Comparison of ENCODE assay signal across 11 cellular contexts in genomic region chr13:28161370-28161769, GRCh38. TPM values are rescaled to one million over a fixed set of nuclear protein-coding genes. Genes with fewer than 3 reads are reported as not detected.
DNase-seq lines count a peak whose midpoint lies in the region; ATAC-seq and TF ChIP-seq lines count a peak whose summit lies in the region.
"Had no signal": no experiment of that assay in that cellular context is flagged by ENCODE, and none has a peak within 500 bp of the region (broad histone marks: within the 10 kb centered on the region; RNA-seq: fewer than 3 reads in every experiment).

No MANE protein-coding gene starts in this region.

- 40 to 44% methylated on average over 1 of the region's 1 CpG for WGBS in GM23248 (ENCODE audit: low coverage in 1 of 2, low lambda C conversion rate in 2 of 2, missing lambda C conversion rate in 2 of 2), 2 experiments

- no peak overlapping the region for H2AFZ ChIP-seq in GM23248

- H3K9me3 Mint-ChIP-seq in nephron progenitor cell = peaks cover 33% of the 10 kb centered on the region

- H3K27ac ChIP-seq in GM23248 = no peak overlapping the region
- H3K27ac ChIP-seq: heart left ventricle had no signal

- no peak overlapping the region for H3K4me3 Mint-ChIP-seq in nephron progenitor cell

- H3K27me3 ChIP-seq in GM23248 (replicated peaks; ENCODE audit: insufficient read depth) (no peaks in the 10 kb centered on the region), NT2/D1 (ENCODE audit: insufficient read depth, insufficient read length) (no peaks in the 10 kb centered on the region)
- H3K27me3 ChIP-seq: heart left ventricle had no signal

- H3K27ac Mint-ChIP-seq in nephron progenitor cell = peak overlapping the region; percentile 2

- ATAC-seq in esophagus mucosa (peak; percentile 89), GM19023 (IDR thresholded peaks at IDR 0.05; ENCODE audit: unreplicated experiment) (no peak)
- ATAC-seq in activated CD4-positive, CD25-positive, alpha-beta regulatory T cell treated with anti-CD3 and anti-CD28 coated beads, Interleukin-2, amount 50 U/mL, for 24 hours = no peak

- H3K4me1 ChIP-seq in GM23248 (ENCODE audit: insufficient read depth) (peaks cover 10% of the 10 kb centered on the region; the same call in 1 of the 2 replicates), NT2/D1 (ENCODE audit: insufficient read depth, insufficient read length) (peaks cover 2% of the 10 kb centered on the region)

- H3F3A ChIP-seq in GM23248 (ENCODE audit: insufficient read depth) = no peaks in the 10 kb centered on the region

- peak; percentile 41 for DNase-seq in GM23248
- DNase-seq in NT2/D1 (ENCODE audit: low read depth, low spot score) = peak; percentile 64
- no peak for DNase-seq in nephron progenitor cell
- no peak for DNase-seq in NCI-H345 (lab: John Stamatoyannopoulos, UW)
- DNase-seq in NOMO-1 (lab: John Stamatoyannopoulos, UW; ENCODE audit: unreplicated experiment in 2 of 2) = no peak
- DNase-seq: central memory CD4-positive, alpha-beta T cell; heart left ventricle; SHP77 had no signal

- peaks cover 22% of the 10 kb centered on the region; the same call in 1 of the 2 replicates for H4K20me1 ChIP-seq in GM23248 (ENCODE audit: insufficient read depth)

- H3K9me2 ChIP-seq in GM23248 (ENCODE audit: insufficient read depth) = no peaks in the 10 kb centered on the region

- no peaks in the 10 kb centered on the region for H3K27me3 Mint-ChIP-seq in nephron progenitor cell (ENCODE audit: low read depth, poor library complexity)

- H3K4me1 Mint-ChIP-seq in nephron progenitor cell = peaks cover 15% of the 10 kb centered on the region

- H3K9ac ChIP-seq in GM23248 = no peak overlapping the region
- no peak overlapping the region for H3K9ac ChIP-seq in NT2/D1 (ENCODE audit: insufficient read length, low read depth)

- 0 out of 2 replicates have a peak, but pooled peaks cover 4% of the 10 kb centered on the region for H3K36me3 ChIP-seq in GM23248 (ENCODE audit: low read depth)
- H3K36me3 ChIP-seq in NT2/D1 (ENCODE audit: insufficient read depth, insufficient read length, low read length) = no peaks in the 10 kb centered on the region
- H3K36me3 ChIP-seq: heart left ventricle had no signal

- H3K4me2 ChIP-seq in GM23248 (ENCODE audit: unreplicated experiment) = no peak overlapping the region

- in situ Hi-C loops in GM23248 (cut with MboI) = no loop called here

- H3K9me3 ChIP-seq in GM23248 (ENCODE audit: low read depth) = no peaks in the 10 kb centered on the region
- no peaks in the 10 kb centered on the region; the same call in 1 of the 2 replicates for H3K9me3 ChIP-seq in NT2/D1 (ENCODE audit: insufficient read depth, low read length)

- no peak for TF ChIP-seq CTCF in nephron progenitor cell (IDR thresholded peaks at IDR 0.05)

- no peak overlapping the region for H3K4me3 ChIP-seq in GM23248
- H3K4me3 ChIP-seq in NT2/D1 (ENCODE audit: insufficient read length, low read depth) = no peak overlapping the region
- H3K4me3 ChIP-seq: heart left ventricle had no signal

- peaks cover 100% of the 10 kb centered on the region for H3K79me2 ChIP-seq in GM23248 (ENCODE audit: insufficient read depth)

- H3K36me3 Mint-ChIP-seq in nephron progenitor cell (ENCODE audit: low read depth) = peaks cover 44% of the 10 kb centered on the region

RNA-seq across cellular contexts. Expression of gene PAN3, which starts 23.0 kb away (rescaled TPM):
- total RNA-seq in GM23248 (2014; rRNA removed; shearing (Covaris generic)) = 16.7 and 17.3 TPM in 2 replicates
- 14.7 and 16.7 TPM in 2 replicates for polyA plus RNA-seq in GM23248 (2016; fragmentation: Nextera tagmentation; extraction: Ambion mirVana)
- 18.5 TPM for total RNA-seq in esophagus mucosa

Comparison
In these comparisons a context has a peak if more than half of its experiments do, and no peak if none do; other contexts are left out.
1. DNase-seq: peak in GM23248 (single experiment) and NT2/D1 (single experiment); none in nephron progenitor cell (single experiment), NCI-H345 (single experiment) and NOMO-1 (0 of 2).